9 cellular contexts compared by ENCODE assay signal in genomic region chr6:138278326-138278725, GRCh38.
DNase-seq lines count a peak whose midpoint lies in the region; ATAC-seq and TF ChIP-seq lines count a peak whose summit lies in the region.
"Had no signal": no experiment of that assay in that cellular context is flagged by ENCODE, and none has a peak within 500 bp of the region (broad histone marks: within the 10 kb centered on the region; RNA-seq: fewer than 3 reads in every experiment).

No MANE protein-coding gene starts in this region.

- ATAC-seq in DND-41 (ENCODE audit: insufficient read depth, low read depth), result no peak
- peak; percentile 52 for ATAC-seq in mucosa of descending colon
- no peak for ATAC-seq in GM19328 (IDR thresholded peaks at IDR 0.05; ENCODE audit: unreplicated experiment)
- ATAC-seq in GM21360 (IDR thresholded peaks at IDR 0.05; ENCODE audit: unreplicated experiment), result no peak
- ATAC-seq: T-helper 17 cell had no signal

- no peaks in the 10 kb centered on the region for H3K79me2 ChIP-seq in DND-41 (ENCODE audit: insufficient read depth, low read length)

- intact Hi-C loops in mucosa of descending colon (cut with DNase I, micrococcal nuclease), result no loop called here

- H3K9me3 ChIP-seq in DND-41 (ENCODE audit: insufficient read depth, low read length, severe bottlenecking) (no peaks in the 10 kb centered on the region), mucosa of descending colon (no peaks in the 10 kb centered on the region)

- H3K9ac ChIP-seq in DND-41 (ENCODE audit: low read depth, low read length), result no peak overlapping the region

- DNase-seq in DND-41, result no peak
- DNase-seq in NCI-H2196 treated with DMSO at 0.1 percent for 48 hours (lab: John Stamatoyannopoulos, UW; ENCODE audit: unreplicated experiment), result peak; percentile 15
- no peak for DNase-seq in epithelial cell of proximal tubule (ENCODE audit: low read depth)
- DNase-seq in mucosa of descending colon, result peak in 1 of 3 donors; percentile 17
- DNase-seq in activated T-cell treated with anti-CD3 and anti-CD28 coated beads, Interleukin-2, amount 50 U/mL, for 1 hour, result no peak
- DNase-seq in 8988T, result no peak
- DNase-seq: T-helper 17 cell had no signal

- H4K20me1 ChIP-seq in DND-41 (ENCODE audit: insufficient read depth, low read length), result no peaks in the 10 kb centered on the region

- H3K36me3 ChIP-seq in DND-41 (ENCODE audit: insufficient read depth, low read length) (no peaks in the 10 kb centered on the region), mucosa of descending colon (ENCODE audit: low read depth) (no peaks in the 10 kb centered on the region)

- no peaks in the 10 kb centered on the region for H3K4me1 ChIP-seq in DND-41 (ENCODE audit: insufficient read depth, low read length)
- no peaks in the 10 kb centered on the region for H3K4me1 ChIP-seq in mucosa of descending colon (ENCODE audit: low read depth)

- H3K27ac ChIP-seq in DND-41 (ENCODE audit: low read length), result no peak overlapping the region

- H3K4me2 ChIP-seq in DND-41 (ENCODE audit: insufficient read depth, low read length), result no peak overlapping the region

- TF ChIP-seq CTCF in DND-41 (IDR thresholded peaks at IDR 0.05; ENCODE audit: borderline replicate concordance, extremely low read depth, low read length, poor library complexity, severe bottlenecking) (peak; percentile 31), epithelial cell of proximal tubule (conservative IDR thresholded peaks at IDR 0.05; ENCODE audit: low read depth, low read length) (peak; percentile 57), mucosa of descending colon (IDR thresholded peaks at IDR 0.05) (no peak)

- no peak overlapping the region for H2AFZ ChIP-seq in DND-41 (ENCODE audit: low read depth, low read length)

- H3K27me3 ChIP-seq in DND-41 (ENCODE audit: insufficient read depth, low read length, poor library complexity), result no peaks in the 10 kb centered on the region

- no peak overlapping the region for H3K4me3 ChIP-seq in DND-41 (ENCODE audit: low read depth in 1 of 2, low read length in 2 of 2)
- H3K4me3 ChIP-seq in epithelial cell of proximal tubule (ENCODE audit: low read depth, low read length), result no peak overlapping the region
- H3K4me3 ChIP-seq in mucosa of descending colon, result no peak overlapping the region
